8 cellular contexts compared by ENCODE assay signal in the genomic region with DNA sequence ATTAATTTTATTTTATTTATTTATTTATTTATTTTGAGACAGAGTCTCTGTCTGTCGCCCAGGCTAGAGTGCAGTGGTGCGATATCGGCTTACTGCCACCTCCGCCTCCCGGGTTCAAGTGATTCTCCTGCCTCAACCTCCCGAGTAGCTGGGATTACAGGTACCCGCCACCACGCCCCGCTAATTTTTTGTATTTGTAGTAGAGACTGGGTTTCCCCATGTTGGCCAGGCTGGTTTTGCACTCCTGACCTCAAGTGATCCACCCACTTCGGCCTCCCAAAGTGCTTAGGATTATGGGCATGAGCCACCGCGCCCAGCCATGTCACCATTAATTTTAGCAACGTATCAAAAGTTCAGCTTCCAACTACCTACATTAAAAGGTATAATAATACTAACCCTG. TPM values are rescaled to one million over a fixed set of nuclear protein-coding genes. Genes with fewer than 3 reads are reported as not detected.
DNase-seq lines count a peak whose midpoint lies in the region; ATAC-seq, FAIRE-seq and TF ChIP-seq lines count a peak whose summit lies in the region.
"Not testable (repeated sequence)": the region's sequence is repeated elsewhere in the genome, so short reads cannot be mapped to it uniquely, and the experiment has no call there.

No MANE protein-coding gene starts in this region.

- not testable (repeated sequence) for FAIRE-seq in keratinocyte (lab: Jason Lieb, UNC)

- not testable (repeated sequence) for H3K27me3 ChIP-seq in BJ (ENCODE audit: control insufficient read depth, insufficient read depth, low read length); HL-60 (ENCODE audit: insufficient read depth, poor library complexity, severe bottlenecking); keratinocyte (ENCODE audit: control insufficient read depth, extremely low read depth, insufficient read depth, low read length); neuron (ENCODE audit: insufficient read depth, low read length)

- H3K27ac Mint-ChIP-seq in T-helper 1 cell treated with Interleukin-12 subunit alpha and Interleukin-12 subunit beta and Interleukin-4 antibody, amounts not matched to agents 30 μg/mL and 1 μg/mL, for 36 hours = peak overlapping the region; percentile 98
- H3K27ac Mint-ChIP-seq in activated naive CD8-positive, alpha-beta T cell treated with anti-CD3 and anti-CD28 coated beads, Interleukin-2, amount 10 ng/mL, durations not matched to agents 7 days and 5 days = peak overlapping the region; percentile 96
- peak overlapping the region; percentile 97 for H3K27ac Mint-ChIP-seq in endothelial cell (ENCODE audit: unreplicated experiment)
- peak overlapping the region; percentile 99 for H3K27ac Mint-ChIP-seq in stimulated activated naive CD8-positive, alpha-beta T cell treated with anti-CD3 and anti-CD28 coated beads, Interleukin-15, Interleukin-2, amounts not matched to agents 100 ng/mL and 50 ng/mL, for 24 hours

- H3K27ac ChIP-seq in HL-60 (replicated peaks) (peak overlapping the region; percentile 80), keratinocyte (ENCODE audit: control insufficient read depth, insufficient read depth, low read length) (peak overlapping the region; percentile 90)

- H2AFZ ChIP-seq in keratinocyte (ENCODE audit: control insufficient read depth, low read length) (peak overlapping the region; percentile 99), neuron (ENCODE audit: low read depth, low read length) (peak overlapping the region; percentile 82)

- peak overlapping the region; percentile 92 for H3K9ac ChIP-seq in keratinocyte (ENCODE audit: control insufficient read depth, extremely low read depth, insufficient read depth, low read length)

- H3K36me3 ChIP-seq in BJ (ENCODE audit: control insufficient read depth, insufficient read depth, low read length); keratinocyte (ENCODE audit: control insufficient read depth in 2 of 2, extremely low read depth in 1 of 2, insufficient read depth in 2 of 2, low read length in 2 of 2): not testable (repeated sequence)
- H3K36me3 ChIP-seq in neuron (ENCODE audit: insufficient read depth, low read length) = peaks cover 17% of the 10 kb centered on the region

- not testable (repeated sequence) for H3K27me3 Mint-ChIP-seq in T-helper 1 cell treated with Interleukin-12 subunit alpha and Interleukin-12 subunit beta and Interleukin-4 antibody, amounts not matched to agents 30 μg/mL and 1 μg/mL, for 36 hours (ENCODE audit: low read depth); activated naive CD8-positive, alpha-beta T cell treated with anti-CD3 and anti-CD28 coated beads, Interleukin-2, amount 10 ng/mL, durations not matched to agents 7 days and 5 days; stimulated activated naive CD8-positive, alpha-beta T cell treated with anti-CD3 and anti-CD28 coated beads, Interleukin-15, Interleukin-2, amounts not matched to agents 100 ng/mL and 50 ng/mL, for 24 hours
- H3K27me3 Mint-ChIP-seq in endothelial cell (ENCODE audit: unreplicated experiment) = peaks cover 12% of the 10 kb centered on the region

- dilution Hi-C loops in keratinocyte (cut with MboI; ENCODE audit: extremely low pct_ligation_motif_present, low sequenced_read_pairs) = not testable (repeated sequence)

- not testable (repeated sequence) for ATAC-seq in activated naive CD8-positive, alpha-beta T cell treated with anti-CD3 and anti-CD28 coated beads, Interleukin-2, amount 10 ng/mL, durations not matched to agents 7 days and 5 days (ENCODE audit: low read depth)

- POLR2A ChIA-PET in BJ (lab: Charles Lee) = not testable (repeated sequence)
- POLR2A ChIA-PET in activated naive CD8-positive, alpha-beta T cell treated with anti-CD3 and anti-CD28 coated beads, Interleukin-2, amount 10 ng/mL, durations not matched to agents 7 days and 5 days (lab: Charles Lee) = interaction anchor here (0.7 to 3.7 kb wide), 7 partner anchors 9 to 308 kb away, joined by 3 to 21 read pairs (median 4); partner anchors contain the start of gene GRSF1

- H4K20me1 ChIP-seq in keratinocyte (ENCODE audit: control insufficient read depth, extremely low read depth, insufficient read depth, low read length) = not testable (repeated sequence)

- H3K9me1 ChIP-seq in keratinocyte (ENCODE audit: control insufficient read depth, extremely low read depth, insufficient read depth, low read length) = not testable (repeated sequence)

- not testable (repeated sequence) for H3K9me3 ChIP-seq in keratinocyte (ENCODE audit: control insufficient read depth, low read depth, low read length); neuron (ENCODE audit: low read length)

- peak overlapping the region; percentile 99 for H3K4me2 ChIP-seq in keratinocyte (ENCODE audit: control insufficient read depth, extremely low read depth, insufficient read depth, low read depth, low read length)

- CTCF ChIA-PET in BJ (lab: Yijun Ruan, JAX) = interaction anchor here (0.6 to 1.2 kb wide), 9 partner anchors 10 to 322 kb away, joined by 3 to 9 read pairs (median 4); no protein-coding TSS in a partner anchor

- H3K9me3 Mint-ChIP-seq in T-helper 1 cell treated with Interleukin-12 subunit alpha and Interleukin-12 subunit beta and Interleukin-4 antibody, amounts not matched to agents 30 μg/mL and 1 μg/mL, for 36 hours; activated naive CD8-positive, alpha-beta T cell treated with anti-CD3 and anti-CD28 coated beads, Interleukin-2, amount 10 ng/mL, durations not matched to agents 7 days and 5 days; endothelial cell (ENCODE audit: unreplicated experiment); stimulated activated naive CD8-positive, alpha-beta T cell treated with anti-CD3 and anti-CD28 coated beads, Interleukin-15, Interleukin-2, amounts not matched to agents 100 ng/mL and 50 ng/mL, for 24 hours: not testable (repeated sequence)

- not testable (repeated sequence) for TF ChIP-seq CTCF in BJ (IDR thresholded peaks at IDR 0.05; ENCODE audit: insufficient read depth, low read depth, low read length); HL-60 (IDR thresholded peaks at IDR 0.05; ENCODE audit: insufficient read depth, low read length); endothelial cell (IDR thresholded peaks at IDR 0.05; ENCODE audit: unreplicated experiment); keratinocyte (optimal IDR thresholded peaks at IDR 0.05 in 1 of 3, IDR thresholded peaks at IDR 0.05 in 1 of 3, conservative IDR thresholded peaks at IDR 0.05 in 1 of 3; ENCODE audit: extremely low read depth in 1 of 3, insufficient read depth in 2 of 3, low read length in 3 of 3)

- H3K79me2 ChIP-seq in keratinocyte (ENCODE audit: control insufficient read depth, insufficient read depth, low read length) = peaks cover 37% of the 10 kb centered on the region

- peaks cover 19% of the 10 kb centered on the region for H3K4me1 ChIP-seq in keratinocyte (ENCODE audit: control insufficient read depth, extremely low read depth, insufficient read depth, low read length)
- peaks cover 16% of the 10 kb centered on the region for H3K4me1 ChIP-seq in neuron (ENCODE audit: insufficient read depth, low read length)

- H3K4me3 Mint-ChIP-seq in T-helper 1 cell treated with Interleukin-12 subunit alpha and Interleukin-12 subunit beta and Interleukin-4 antibody, amounts not matched to agents 30 μg/mL and 1 μg/mL, for 36 hours = peak overlapping the region; percentile 99
- peak overlapping the region; percentile 89 for H3K4me3 Mint-ChIP-seq in activated naive CD8-positive, alpha-beta T cell treated with anti-CD3 and anti-CD28 coated beads, Interleukin-2, amount 10 ng/mL, durations not matched to agents 7 days and 5 days
- peak overlapping the region; percentile 99 for H3K4me3 Mint-ChIP-seq in endothelial cell (ENCODE audit: unreplicated experiment)
- peak overlapping the region; percentile 99 for H3K4me3 Mint-ChIP-seq in stimulated activated naive CD8-positive, alpha-beta T cell treated with anti-CD3 and anti-CD28 coated beads, Interleukin-15, Interleukin-2, amounts not matched to agents 100 ng/mL and 50 ng/mL, for 24 hours

- H3K4me3 ChIP-seq in BJ (ENCODE audit: low read depth, low read length) = peak overlapping the region; percentile 86
- peak overlapping the region; percentile 93 for H3K4me3 ChIP-seq in HL-60 (replicated peaks; ENCODE audit: insufficient read depth, low read length)
- H3K4me3 ChIP-seq in keratinocyte (ENCODE audit: control insufficient read depth in 2 of 3, extremely low read depth in 1 of 3, insufficient read depth in 2 of 3, low read depth in 1 of 3, low read length in 3 of 3) = peak overlapping the region; percentile 98 to 100 (median 99)
- H3K4me3 ChIP-seq in neuron (ENCODE audit: low read length) = peak overlapping the region; percentile 89

- peaks cover 19% of the 10 kb centered on the region for H3K36me3 Mint-ChIP-seq in T-helper 1 cell treated with Interleukin-12 subunit alpha and Interleukin-12 subunit beta and Interleukin-4 antibody, amounts not matched to agents 30 μg/mL and 1 μg/mL, for 36 hours (ENCODE audit: low read depth)
- peaks cover 17% of the 10 kb centered on the region for H3K36me3 Mint-ChIP-seq in activated naive CD8-positive, alpha-beta T cell treated with anti-CD3 and anti-CD28 coated beads, Interleukin-2, amount 10 ng/mL, durations not matched to agents 7 days and 5 days
- not testable (repeated sequence) for H3K36me3 Mint-ChIP-seq in endothelial cell (ENCODE audit: low read depth, unreplicated experiment)
- H3K36me3 Mint-ChIP-seq in stimulated activated naive CD8-positive, alpha-beta T cell treated with anti-CD3 and anti-CD28 coated beads, Interleukin-15, Interleukin-2, amounts not matched to agents 100 ng/mL and 50 ng/mL, for 24 hours (ENCODE audit: low read depth) = peaks cover 37% of the 10 kb centered on the region

- DNase-seq in BJ (ENCODE audit: low read depth); activated naive CD8-positive, alpha-beta T cell treated with anti-CD3 and anti-CD28 coated beads, Interleukin-2, amount 10 ng/mL, durations not matched to agents 7 days and 5 days; endothelial cell (ENCODE audit: low spot score); keratinocyte (ENCODE audit: low read depth, low spot score): not testable (repeated sequence)
- DNase-seq in HL-60 (ENCODE audit: low read depth in 1 of 2, low spot score in 1 of 2) = peak in 1 of 2 experiments; percentile 8

- peaks cover 30% of the 10 kb centered on the region for H3K4me1 Mint-ChIP-seq in T-helper 1 cell treated with Interleukin-12 subunit alpha and Interleukin-12 subunit beta and Interleukin-4 antibody, amounts not matched to agents 30 μg/mL and 1 μg/mL, for 36 hours (ENCODE audit: low read depth)
- peaks cover 29% of the 10 kb centered on the region for H3K4me1 Mint-ChIP-seq in activated naive CD8-positive, alpha-beta T cell treated with anti-CD3 and anti-CD28 coated beads, Interleukin-2, amount 10 ng/mL, durations not matched to agents 7 days and 5 days
- peaks cover 24% of the 10 kb centered on the region for H3K4me1 Mint-ChIP-seq in endothelial cell (ENCODE audit: unreplicated experiment)
- H3K4me1 Mint-ChIP-seq in stimulated activated naive CD8-positive, alpha-beta T cell treated with anti-CD3 and anti-CD28 coated beads, Interleukin-15, Interleukin-2, amounts not matched to agents 100 ng/mL and 50 ng/mL, for 24 hours (ENCODE audit: low read depth) = peaks cover 47% of the 10 kb centered on the region

RNA-seq across cellular contexts. Expression of gene UTP3, which starts 1.0 kb away (rescaled TPM):
- 10.4 and 16.8 TPM in 2 replicates for polyA plus RNA-seq in BJ (2011; rRNA removed)
- polyA minus RNA-seq in BJ (2011; rRNA and poly(A)+ RNA removed) = 3.9 and 5.5 TPM in 2 replicates
- 10 to 100 TPM; 35.7 to 39.1 TPM for total RNA-seq in activated naive CD8-positive, alpha-beta T cell treated with anti-CD3 and anti-CD28 coated beads, Interleukin-2, amount 10 ng/mL, durations not matched to agents 7 days and 5 days
- total RNA-seq in endothelial cell (ENCODE audit: unreplicated experiment) = 28.6 TPM
- polyA plus RNA-seq in keratinocyte = 17.0 to 27.7 TPM (median 18.5 TPM) in 3 replicates
- 32.6 TPM for polyA plus RNA-seq in keratinocyte (2011; ENCODE audit: low read depth)
- 24.7 and 30.0 TPM in 2 replicates for polyA plus RNA-seq in keratinocyte (2011; cell fraction: cytosol; rRNA removed)
- polyA plus RNA-seq in keratinocyte (2011; cell fraction: nucleus; rRNA removed) = 39.7 and 51.2 TPM in 2 replicates
- 25.2 and 47.4 TPM in 2 replicates for polyA plus RNA-seq in keratinocyte (2012; ENCODE audit: low replicate concordance)
- polyA minus RNA-seq in keratinocyte = 3.4 to 5.5 TPM (median 4.3 TPM) in 3 replicates
- polyA minus RNA-seq in keratinocyte (2011; cell fraction: cytosol; rRNA and poly(A)+ RNA removed) = 5.6 TPM
- polyA minus RNA-seq in keratinocyte (2011; cell fraction: nucleus; rRNA and poly(A)+ RNA removed) = 6.6 and 10.5 TPM in 2 replicates

RNA-seq across cellular contexts. Expression of gene JCHAIN, which starts 21.0 kb away (rescaled TPM):
- polyA plus RNA-seq in BJ (2011; rRNA removed) (8.5 and 14.9 TPM in 2 replicates), keratinocyte (0.06 TPM in 1 of 3 replicates, not detected in the others)
- 0.67 and 2.2 TPM in 2 replicates for polyA minus RNA-seq in BJ (2011; rRNA and poly(A)+ RNA removed)
- total RNA-seq in activated naive CD8-positive, alpha-beta T cell treated with anti-CD3 and anti-CD28 coated beads, Interleukin-2, amount 10 ng/mL, durations not matched to agents 7 days and 5 days = under 1 TPM in 1 of 2 experiments, not detected in 1; 0.60 TPM
- not detected for total RNA-seq in endothelial cell (ENCODE audit: unreplicated experiment)
- not detected for polyA plus RNA-seq in keratinocyte (2011; ENCODE audit: low read depth)
- polyA plus RNA-seq in keratinocyte (2011; cell fraction: cytosol; rRNA removed) = not detected in 2 replicates
- not detected in 2 replicates for polyA plus RNA-seq in keratinocyte (2011; cell fraction: nucleus; rRNA removed)
- not detected in 2 replicates for polyA plus RNA-seq in keratinocyte (2012; ENCODE audit: low replicate concordance)
- not detected in 3 replicates for polyA minus RNA-seq in keratinocyte
- not detected for polyA minus RNA-seq in keratinocyte (2011; cell fraction: cytosol; rRNA and poly(A)+ RNA removed)
- polyA minus RNA-seq in keratinocyte (2011; cell fraction: nucleus; rRNA and poly(A)+ RNA removed) = not detected in 2 replicates

RNA-seq across cellular contexts. Expression of gene RUFY3, which starts 34.4 kb away (rescaled TPM):
- polyA plus RNA-seq in BJ (2011; rRNA removed) = 22.8 and 32.6 TPM in 2 replicates
- 13.4 and 14.5 TPM in 2 replicates for polyA minus RNA-seq in BJ (2011; rRNA and poly(A)+ RNA removed)
- 10 to 100 TPM; 38.0 to 38.5 TPM for total RNA-seq in activated naive CD8-positive, alpha-beta T cell treated with anti-CD3 and anti-CD28 coated beads, Interleukin-2, amount 10 ng/mL, durations not matched to agents 7 days and 5 days
- 72.6 TPM for total RNA-seq in endothelial cell (ENCODE audit: unreplicated experiment)
- polyA plus RNA-seq in keratinocyte = 9.4 to 18.9 TPM (median 18.5 TPM) in 3 replicates
- 100 TPM for polyA plus RNA-seq in keratinocyte (2011; ENCODE audit: low read depth)
- polyA plus RNA-seq in keratinocyte (2011; cell fraction: cytosol; rRNA removed) = 7.0 and 8.5 TPM in 2 replicates
- 33.4 and 39.0 TPM in 2 replicates for polyA plus RNA-seq in keratinocyte (2011; cell fraction: nucleus; rRNA removed)
- 10.6 and 24.3 TPM in 2 replicates for polyA plus RNA-seq in keratinocyte (2012; ENCODE audit: low replicate concordance)
- 4.5 to 12.7 TPM (median 6.1 TPM) in 3 replicates for polyA minus RNA-seq in keratinocyte
- polyA minus RNA-seq in keratinocyte (2011; cell fraction: cytosol; rRNA and poly(A)+ RNA removed) = 8.6 TPM
- polyA minus RNA-seq in keratinocyte (2011; cell fraction: nucleus; rRNA and poly(A)+ RNA removed) = 16.0 and 36.1 TPM in 2 replicates

RNA-seq across cellular contexts. Expression of gene ENAM, which starts 58.8 kb away (rescaled TPM):
- 0.01 TPM in 1 of 2 replicates, not detected in the other for polyA plus RNA-seq in BJ (2011; rRNA removed)
- polyA minus RNA-seq in BJ (2011; rRNA and poly(A)+ RNA removed) = 1.3 TPM in 1 of 2 replicates, not detected in the other
- total RNA-seq in activated naive CD8-positive, alpha-beta T cell treated with anti-CD3 and anti-CD28 coated beads, Interleukin-2, amount 10 ng/mL, durations not matched to agents 7 days and 5 days = not detected
- total RNA-seq in endothelial cell (ENCODE audit: unreplicated experiment) = 0.18 TPM
- polyA plus RNA-seq in keratinocyte = not detected in 3 replicates
- polyA plus RNA-seq in keratinocyte (2011; ENCODE audit: low read depth) = not detected
- polyA plus RNA-seq in keratinocyte (2011; cell fraction: cytosol; rRNA removed) = not detected in 2 replicates
- polyA plus RNA-seq in keratinocyte (2011; cell fraction: nucleus; rRNA removed) = not detected in 2 replicates
- polyA plus RNA-seq in keratinocyte (2012; ENCODE audit: low replicate concordance) = not detected in 2 replicates
- not detected in 3 replicates for polyA minus RNA-seq in keratinocyte
- polyA minus RNA-seq in keratinocyte (2011; cell fraction: cytosol; rRNA and poly(A)+ RNA removed) = not detected
- not detected in 2 replicates for polyA minus RNA-seq in keratinocyte (2011; cell fraction: nucleus; rRNA and poly(A)+ RNA removed)
